In genomic region chr19:10835754-10836477, GRCh38 we compare ENCODE assay signal across 8 cellular contexts. TPM values are rescaled to one million over a fixed set of nuclear protein-coding genes. Genes with fewer than 3 reads are reported as not detected.
DNase-seq lines count a peak whose midpoint lies in the region; ATAC-seq and TF ChIP-seq lines count a peak whose summit lies in the region.

Gene TMED1, minus strand, starts transcription at chr19:10836212. Its CDS starts 21 bp downstream, at chr19:10836191.

- H3K27me3 Mint-ChIP-seq in activated naive CD8-positive, alpha-beta T cell, result no peaks in the 10 kb centered on the region
- H3K27me3 Mint-ChIP-seq in glutamatergic neuron (ENCODE audit: unreplicated experiment), result peaks cover 17% of the 10 kb centered on the region

- POLR2A ChIA-PET in GM10248 (lab: Yijun Ruan, JAX), result interaction anchor here (0.8 kb wide), 1 partner anchor 12 kb away, joined by 3 read pairs; the partner anchor contains the start of gene C19orf38

- peaks cover 2% of the 10 kb centered on the region for H4K20me1 ChIP-seq in osteoblast (ENCODE audit: insufficient read depth, low read length)

- peak within 1 kb of the TSS; percentile 94 for H2AFZ ChIP-seq in osteoblast (ENCODE audit: low read length)

- no peaks in the 10 kb centered on the region for H3K79me2 ChIP-seq in osteoblast (ENCODE audit: insufficient read depth, low read length)

- H3K27me3 ChIP-seq in osteoblast (ENCODE audit: insufficient read depth, low read length) (no peaks in the 10 kb centered on the region), thoracic aorta (replicated peaks; ENCODE audit: insufficient read depth) (no peaks in the 10 kb centered on the region)

- H3K9me3 ChIP-seq in osteoblast (ENCODE audit: low read depth, low read length) (no peaks in the 10 kb centered on the region), thoracic aorta (no peaks in the 10 kb centered on the region)

- DNase-seq in GM10248 (ENCODE audit: extremely low spot score) (peak; percentile 95), NCI-H1105 (lab: John Stamatoyannopoulos, UW) (peak; percentile 100), SKM-1 treated with dmso at 0.1 percent for 144 hours (lab: John Stamatoyannopoulos, UW; ENCODE audit: unreplicated experiment) (peak; percentile 99), glutamatergic neuron (peak; percentile 100), osteoblast (ENCODE audit: insufficient read length, low spot score, missing footprints) (peak; percentile 100), thoracic aorta (ENCODE audit: low spot score) (peak; percentile 100)

- H3K4me1 ChIP-seq in osteoblast (ENCODE audit: insufficient read depth, low read length), result peaks cover 13% of the 10 kb centered on the region
- peaks cover 0 to 7% of the 10 kb centered on the region in 2 donors for H3K4me1 ChIP-seq in thoracic aorta (ENCODE audit: control insufficient read depth in 1 of 2, low read depth in 2 of 2)

- ATAC-seq in HG02588 (IDR thresholded peaks at IDR 0.05; ENCODE audit: unreplicated experiment) (peak; percentile 69), thoracic aorta (ENCODE audit: insufficient number of reproducible peaks, low FRiP score, low read depth) (peak; percentile 93)

- H3K27ac Mint-ChIP-seq in activated naive CD8-positive, alpha-beta T cell, result peak within 1 kb of the TSS; percentile 100
- H3K27ac Mint-ChIP-seq in glutamatergic neuron (ENCODE audit: unreplicated experiment), result peak within 1 kb of the TSS; percentile 97

- TF ChIP-seq CTCF in GM10248 (IDR thresholded peaks at IDR 0.05; ENCODE audit: control extremely low read depth, extremely low read depth, low read depth, missing control alignments) (no peak), glutamatergic neuron (IDR thresholded peaks at IDR 0.05; ENCODE audit: partially characterized antibody, unreplicated experiment) (peak; percentile 62), osteoblast (IDR thresholded peaks at IDR 0.05; ENCODE audit: extremely low read depth, low read depth, low read length) (peak; percentile 26), thoracic aorta (IDR thresholded peaks at IDR 0.05) (peak; percentile 42)

- H3K4me3 Mint-ChIP-seq in activated naive CD8-positive, alpha-beta T cell, result peak within 1 kb of the TSS; percentile 95
- H3K4me3 Mint-ChIP-seq in glutamatergic neuron (ENCODE audit: unreplicated experiment), result peak within 1 kb of the TSS; percentile 92

- H3K4me2 ChIP-seq in osteoblast (ENCODE audit: insufficient read depth, low read length), result peak within 1 kb of the TSS; percentile 87

- H3K36me3 ChIP-seq in osteoblast (ENCODE audit: insufficient read depth, low read length), result peaks cover 22% of the 10 kb centered on the region
- H3K36me3 ChIP-seq in thoracic aorta, result peaks cover 2% of the 10 kb centered on the region

- H3K9me3 Mint-ChIP-seq in activated naive CD8-positive, alpha-beta T cell (ENCODE audit: low read depth), result peaks cover 3% of the 10 kb centered on the region
- H3K9me3 Mint-ChIP-seq in glutamatergic neuron (ENCODE audit: unreplicated experiment), result peaks cover 13% of the 10 kb centered on the region

- CTCF ChIA-PET in GM10248 (lab: Yijun Ruan, JAX), result interaction anchor here (0.9 to 3.6 kb wide), 17 partner anchors 11 to 136 kb away, joined by 3 to 45 read pairs (median 4); partner anchors contain the start of genes CARM1 and DNM2

- peaks cover 5% of the 10 kb centered on the region for H3K36me3 Mint-ChIP-seq in activated naive CD8-positive, alpha-beta T cell
- no peaks in the 10 kb centered on the region for H3K36me3 Mint-ChIP-seq in glutamatergic neuron (ENCODE audit: unreplicated experiment)

- peak within 1 kb of the TSS; percentile 88 for H3K4me3 ChIP-seq in osteoblast (ENCODE audit: insufficient read depth, low read length)
- peak within 1 kb of the TSS; percentile 93 for H3K4me3 ChIP-seq in thoracic aorta

- peak within 1 kb of the TSS; percentile 99 for H3K27ac ChIP-seq in osteoblast (ENCODE audit: low read depth, low read length)
- peak within 1 kb of the TSS; percentile 99 for H3K27ac ChIP-seq in thoracic aorta

- peaks cover 10% of the 10 kb centered on the region for H3K4me1 Mint-ChIP-seq in activated naive CD8-positive, alpha-beta T cell (ENCODE audit: low read depth)
- H3K4me1 Mint-ChIP-seq in glutamatergic neuron (ENCODE audit: low read depth, unreplicated experiment), result peaks cover 6% of the 10 kb centered on the region

RNA-seq across cellular contexts. Expression of gene TMED1, which starts in this region (rescaled TPM):
- total RNA-seq in glutamatergic neuron (ENCODE audit: unreplicated experiment), result 10.4 TPM
- total RNA-seq in osteoblast, result 39.2 and 43.1 TPM in 2 replicates
- 10 to 100 TPM; 19.4 to 22.4 TPM for total RNA-seq in thoracic aorta

Comparison
In these comparisons a context has a peak if more than half of its experiments do, and no peak if none do; other contexts are left out.
1. Peak in every context shown above with its lines: DNase-seq, ATAC-seq, H3K4me3 ChIP-seq and H3K27ac ChIP-seq.